11 cellular contexts compared by ENCODE assay signal in the genomic region with DNA sequence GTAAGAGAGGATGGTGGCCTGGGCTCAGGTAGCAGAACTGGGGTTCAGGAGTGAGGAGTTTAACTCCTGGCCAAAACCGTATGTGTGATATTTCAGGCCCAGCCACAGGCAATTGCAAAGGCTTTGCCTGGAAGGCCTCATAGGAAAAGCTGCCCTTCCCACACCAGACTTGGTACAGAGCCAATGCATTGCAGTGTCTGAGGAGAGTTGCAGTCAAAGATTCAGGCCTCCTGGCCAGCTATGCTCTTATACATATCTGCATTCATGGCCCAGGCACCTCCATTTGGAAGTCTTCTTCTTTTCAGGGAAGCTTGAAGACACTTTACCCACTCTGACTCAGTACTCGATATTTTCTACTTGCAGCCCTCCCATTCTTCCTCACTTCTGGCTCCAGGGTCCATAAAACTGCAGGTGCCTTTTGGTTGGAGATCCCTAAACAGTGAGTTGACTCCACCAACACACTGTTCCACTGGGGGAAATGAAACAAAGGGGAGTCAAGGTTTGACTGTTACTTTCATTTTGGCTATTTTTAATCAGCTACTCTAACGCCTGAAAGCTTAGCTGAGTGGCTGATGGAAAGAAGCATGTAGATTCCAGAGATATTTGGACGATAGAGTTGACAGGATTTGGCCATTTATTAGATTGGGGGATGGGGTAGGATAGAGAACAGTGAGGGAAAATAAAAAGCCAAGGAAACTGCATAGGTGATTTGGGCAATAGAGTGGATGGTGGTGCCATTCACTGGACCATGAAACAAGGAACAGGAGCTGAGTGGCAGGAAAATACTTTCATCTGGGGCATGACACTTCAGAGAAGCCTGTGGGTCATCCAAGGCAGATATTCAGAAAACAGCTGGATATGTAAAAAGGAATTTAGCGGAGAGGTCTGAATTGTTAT. TPM values are rescaled to one million over a fixed set of nuclear protein-coding genes. Genes with fewer than 3 reads are reported as not detected.
DNase-seq lines count a peak whose midpoint lies in the region; ATAC-seq and TF ChIP-seq lines count a peak whose summit lies in the region.
"Had no signal": no experiment of that assay in that cellular context is flagged by ENCODE, and none has a peak within 500 bp of the region (broad histone marks: within the 10 kb centered on the region; RNA-seq: fewer than 3 reads in every experiment).

No MANE protein-coding gene starts in this region.

- intact Hi-C loops in vagina (cut with DNase I) = no loop called here

- peak; percentile 97 for ATAC-seq in GM18502 (IDR thresholded peaks at IDR 0.05; ENCODE audit: poor library complexity, unreplicated experiment)
- peak; percentile 98 for ATAC-seq in GM21529 (IDR thresholded peaks at IDR 0.05; ENCODE audit: unreplicated experiment)
- ATAC-seq in HG03442 (IDR thresholded peaks at IDR 0.05; ENCODE audit: unreplicated experiment) = peak; percentile 98
- ATAC-seq in activated T-cell treated with anti-CD3 and anti-CD28 coated beads, Interleukin-2, amount 50 U/mL, for 4 hours = no peak

- no peaks in the 10 kb centered on the region for H3K36me3 Mint-ChIP-seq in activated T-cell treated with anti-CD3 and anti-CD28 coated beads, Interleukin-2, amount 50 U/mL, for 4 hours (ENCODE audit: insufficient read depth)

- H3K4me3 Mint-ChIP-seq in activated T-cell treated with anti-CD3 and anti-CD28 coated beads, Interleukin-2, amount 50 U/mL, for 4 hours = no peak overlapping the region

- H3K27me3 Mint-ChIP-seq in activated T-cell treated with anti-CD3 and anti-CD28 coated beads, Interleukin-2, amount 50 U/mL, for 4 hours (ENCODE audit: low read depth) = peaks cover 12% of the 10 kb centered on the region

- no peaks in the 10 kb centered on the region for H3K27me3 ChIP-seq in vagina
- H3K27me3 ChIP-seq: ovary had no signal

- TF ChIP-seq CTCF in vagina (IDR thresholded peaks at IDR 0.05) = no peak

- peaks cover 1% of the 10 kb centered on the region for H3K4me1 Mint-ChIP-seq in activated T-cell treated with anti-CD3 and anti-CD28 coated beads, Interleukin-2, amount 50 U/mL, for 4 hours (ENCODE audit: low read depth)

- no peaks in the 10 kb centered on the region for H3K9me3 ChIP-seq in vagina
- H3K9me3 ChIP-seq: ovary had no signal

- no peaks in the 10 kb centered on the region for H3K9me3 Mint-ChIP-seq in activated T-cell treated with anti-CD3 and anti-CD28 coated beads, Interleukin-2, amount 50 U/mL, for 4 hours

- TF ChIP-seq POLR2A in vagina (IDR thresholded peaks at IDR 0.05) = no peak

- peak; percentile 45 for DNase-seq in iris pigment epithelial cell (ENCODE audit: low read depth)
- no peak for DNase-seq in NCI-H1105 (lab: John Stamatoyannopoulos, UW)
- DNase-seq in activated T-cell treated with anti-CD3 and anti-CD28 coated beads, Interleukin-2, amount 50 U/mL, for 4 hours = no peak
- no peak for DNase-seq in vagina (ENCODE audit: extremely low spot score in 2 of 2)
- no peak for DNase-seq in T-helper 9 cell
- DNase-seq: activated CD4-positive, alpha-beta T cell treated with anti-CD3 and anti-CD28 coated beads for 4 hours; NCI-H1092 had no signal

- H3K36me3 ChIP-seq in vagina = no peaks in the 10 kb centered on the region
- H3K36me3 ChIP-seq: ovary had no signal

- peaks cover 11% of the 10 kb centered on the region for H3K4me1 ChIP-seq in vagina

- no peak overlapping the region for H3K4me3 ChIP-seq in vagina
- H3K4me3 ChIP-seq: ovary had no signal

- H3K27ac ChIP-seq in vagina = no peak overlapping the region
- H3K27ac ChIP-seq: ovary had no signal

RNA-seq across cellular contexts. Expression of a gene that starts 30.6 kb away (rescaled TPM):
- not detected for total RNA-seq in activated T-cell treated with anti-CD3 and anti-CD28 coated beads, Interleukin-2, amount 50 U/mL, for 4 hours
- 35.4 TPM for total RNA-seq in vagina

Comparison
In these comparisons a context has a peak if more than half of its experiments do, and no peak if none do; other contexts are left out.
1. ATAC-seq: peak in GM18502 (single experiment), GM21529 (single experiment) and HG03442 (single experiment); none in activated T-cell treated with anti-CD3 and anti-CD28 coated beads, Interleukin-2, amount 50 U/mL, for 4 hours (0 of 2).
2. RNA of a gene that starts 30.6 kb away (total RNA-seq): 35.4 TPM in vagina (single experiment); not detected in activated T-cell treated with anti-CD3 and anti-CD28 coated beads, Interleukin-2, amount 50 U/mL, for 4 hours; every median in the first group is over 10 times any median in the second.